20 cellular contexts compared by ENCODE assay signal in the genomic region with DNA sequence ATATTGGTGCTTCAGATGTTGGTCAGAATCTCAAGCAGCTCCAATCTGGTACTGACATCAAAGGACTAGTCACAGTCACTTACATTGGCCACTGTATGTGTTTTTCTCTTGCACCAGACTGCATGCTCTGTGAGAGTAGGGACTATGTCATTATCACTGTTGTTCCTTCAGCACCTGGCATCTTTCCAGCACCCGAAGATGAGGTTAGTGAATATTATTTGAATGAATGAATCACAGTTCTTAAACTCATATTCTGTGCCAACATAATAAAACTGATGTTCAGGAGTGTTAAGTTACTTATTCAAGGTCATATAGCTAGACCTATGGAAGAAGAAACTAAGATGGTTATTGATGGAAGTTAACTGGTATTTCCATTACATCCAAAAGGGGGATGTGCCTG.
A peak's percentile ranks its signal among the peaks of the same experiment; 100 is the strongest.
DNase-seq lines count a peak whose midpoint lies in the region; ATAC-seq and TF ChIP-seq lines count a peak whose summit lies in the region.
"Had no signal": no experiment of that assay in that cellular context is flagged by ENCODE, and none has a peak within 500 bp of the region (broad histone marks: within the 10 kb centered on the region; RNA-seq: fewer than 3 reads in every experiment).

No MANE protein-coding gene starts in this region.

- no peak overlapping the region for H3K9ac ChIP-seq in SK-N-SH

- no peaks in the 10 kb centered on the region for H3K79me2 ChIP-seq in SK-N-SH (ENCODE audit: insufficient read depth)

- no peaks in the 10 kb centered on the region for H3K27me3 ChIP-seq in SK-N-SH (ENCODE audit: insufficient read depth)
- H3K27me3 ChIP-seq in RWPE2 (ENCODE audit: insufficient read depth, poor library complexity, severe bottlenecking), result no peaks in the 10 kb centered on the region
- H3K27me3 ChIP-seq: upper lobe of right lung had no signal

- TF ChIP-seq RAD21 in SK-N-SH (IDR thresholded peaks at IDR 0.05; ENCODE audit: low read length), result no peak

- H3K27ac ChIP-seq in SK-N-SH (ENCODE audit: low read depth in 2 of 2, low read length in 1 of 2), result no peak overlapping the region
- H3K27ac ChIP-seq in RWPE2 (ENCODE audit: poor library complexity, severe bottlenecking), result no peak overlapping the region
- H3K27ac ChIP-seq: epithelial cell of prostate, heart left ventricle, upper lobe of right lung had no signal

- TF ChIP-seq CTCF in SK-N-SH (IDR thresholded peaks at IDR 0.05) (no peak), RWPE2 (IDR thresholded peaks at IDR 0.05; ENCODE audit: poor library complexity, severe bottlenecking) (no peak), fibroblast of villous mesenchyme (IDR thresholded peaks at IDR 0.05; ENCODE audit: insufficient read depth, low read depth, low read length) (no peak)

- no peaks in the 10 kb centered on the region for H3K9me3 ChIP-seq in SK-N-SH
- no peaks in the 10 kb centered on the region for H3K9me3 ChIP-seq in RWPE2 (ENCODE audit: severe bottlenecking)
- H3K9me3 ChIP-seq: heart left ventricle, upper lobe of right lung had no signal

- no peak overlapping the region for H3K4me3 ChIP-seq in SK-N-SH (ENCODE audit: low read depth in 2 of 2, low read length in 1 of 2)
- no peak overlapping the region for H3K4me3 ChIP-seq in RWPE2 (ENCODE audit: severe bottlenecking)
- no peak overlapping the region for H3K4me3 ChIP-seq in fibroblast of villous mesenchyme (ENCODE audit: low read depth, low read length)
- H3K4me3 ChIP-seq: heart left ventricle, upper lobe of right lung had no signal

- 9% methylated on average over 1 of the region's 1 CpG for WGBS in SK-N-SH (ENCODE audit: low lambda C conversion rate)

- ATAC-seq in SK-N-SH treated with all-trans-retinoic acid at 6 μM for 48 hours, result no peak
- ATAC-seq in RWPE2 (ENCODE audit: low read depth), result peak; percentile 58; the same call in 2 of the 3 replicates
- ATAC-seq in Right ventricle myocardium inferior, result no peak
- ATAC-seq: heart left ventricle, Panc1, upper lobe of right lung had no signal

- no peak overlapping the region for H2AFZ ChIP-seq in SK-N-SH (ENCODE audit: low read depth)

- intact Hi-C loops in Right ventricle myocardium inferior (cut with DNase I), result no loop called here

- H3K36me3 ChIP-seq in SK-N-SH (replicated peaks in 1 of 2; ENCODE audit: control insufficient read depth in 1 of 2, insufficient read depth in 2 of 2, low read length in 1 of 2) (no peaks in the 10 kb centered on the region), RWPE2 (ENCODE audit: low read depth) (no peaks in the 10 kb centered on the region)
- H3K36me3 ChIP-seq: heart left ventricle, upper lobe of right lung had no signal

- CTCF ChIA-PET in SK-N-SH (lab: Yijun Ruan, JAX), result no interaction called here

- no peaks in the 10 kb centered on the region for H4K20me1 ChIP-seq in SK-N-SH (ENCODE audit: insufficient read depth)

- POLR2A ChIA-PET in SK-N-SH (lab: Yijun Ruan, JAX), result no interaction called here

- H3K9me2 ChIP-seq in SK-N-SH, result no peaks in the 10 kb centered on the region

- H3K4me1 ChIP-seq in SK-N-SH (ENCODE audit: control insufficient read depth in 1 of 2, insufficient read depth in 2 of 2, low read depth in 1 of 2, low read length in 1 of 2) (peaks cover 0 to 3% of the 10 kb centered on the region in 2 experiments; a peak in 2 of 4 replicates), RWPE2 (ENCODE audit: insufficient read depth, poor library complexity, severe bottlenecking) (peaks cover 6% of the 10 kb centered on the region)
- H3K4me1 ChIP-seq: heart left ventricle, upper lobe of right lung had no signal

- no peak for DNase-seq in SK-N-SH
- DNase-seq in RWPE2 (ENCODE audit: low spot score), result no peak
- peak; percentile 22 for DNase-seq in fibroblast of villous mesenchyme (ENCODE audit: low read depth)
- DNase-seq in stimulated activated CD8-positive, alpha-beta memory T cell treated with anti-CD3 and anti-CD28 coated beads, Interleukin-4, amount 100 ng/mL, for 48 hours, result no peak
- no peak for DNase-seq in stimulated activated CD4-positive, alpha-beta T cell treated with anti-CD3 and anti-CD28 coated beads, Interleukin-12 subunit alpha, Interleukin-12 subunit beta, amount 100 ng/mL, for 4 hours
- DNase-seq in Right ventricle myocardium inferior (ENCODE audit: missing footprints), result no peak
- no peak for DNase-seq in activated CD4-positive, CD25-positive, alpha-beta regulatory T cell (lab: John Stamatoyannopoulos, UW)
- DNase-seq: activated CD4-positive, alpha-beta T cell treated with anti-CD3 and anti-CD28 coated beads, Interleukin-2, amount 10 ng/mL, durations not matched to agents 24 days and 14 days; activated CD8-positive, alpha-beta memory T cell treated with anti-CD3 and anti-CD28 coated beads, Interleukin-2, amount 50 U/mL, for 48 hours; CD4-positive, CD25-positive, alpha-beta regulatory T cell; DND-41; heart left ventricle; mesendoderm; MM.1S; NCI-H187; NCI-H774; upper lobe of right lung had no signal

- H3K4me2 ChIP-seq in SK-N-SH, result no peak overlapping the region

- TF ChIP-seq EP300 in SK-N-SH (IDR thresholded peaks at IDR 0.05; ENCODE audit: borderline replicate concordance in 1 of 2, low read depth in 1 of 2, low read length in 1 of 2), result no peak

- H3F3A ChIP-seq in SK-N-SH (replicated peaks; ENCODE audit: insufficient read depth), result no peaks in the 10 kb centered on the region

TF ChIP-seq in SK-N-SH, 30 proteins besides CTCF, POLR2A, EP300 and RAD21:
- TF ChIP-seq POLR2AphosphoS5 (IDR thresholded peaks at IDR 0.05; ENCODE audit: low read depth, low read length), result no peak
- TF ChIP-seq, protein P1, sequence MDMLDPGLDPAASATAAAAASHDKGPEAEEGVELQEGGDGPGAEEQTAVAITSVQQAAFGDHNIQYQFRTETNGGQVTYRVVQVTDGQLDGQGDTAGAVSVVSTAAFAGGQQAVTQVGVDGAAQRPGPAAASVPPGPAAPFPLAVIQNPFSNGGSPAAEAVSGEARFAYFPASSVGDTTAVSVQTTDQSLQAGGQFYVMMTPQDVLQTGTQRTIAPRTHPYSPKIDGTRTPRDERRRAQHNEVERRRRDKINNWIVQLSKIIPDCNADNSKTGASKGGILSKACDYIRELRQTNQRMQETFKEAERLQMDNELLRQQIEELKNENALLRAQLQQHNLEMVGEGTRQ (IDR thresholded peaks at IDR 0.05; ENCODE audit: borderline replicate concordance, low read depth, low read length), result no peak
- TF ChIP-seq EZH2phosphoT487 (IDR thresholded peaks at IDR 0.05; ENCODE audit: borderline replicate concordance, low read depth), result no peak
- TF ChIP-seq NFIC (IDR thresholded peaks at IDR 0.05; ENCODE audit: borderline replicate concordance), result peak; percentile 41; the same call in 1 of the 2 replicates
TF ChIP-seq in SK-N-SH: peak in this region for 1.

TF ChIP-seq in SK-N-SH treated with all-trans-retinoic acid at 6 μM for 48 hours, 23 proteins besides CTCF, POLR2A, EP300 and RAD21:
- TF ChIP-seq, protein P2, sequence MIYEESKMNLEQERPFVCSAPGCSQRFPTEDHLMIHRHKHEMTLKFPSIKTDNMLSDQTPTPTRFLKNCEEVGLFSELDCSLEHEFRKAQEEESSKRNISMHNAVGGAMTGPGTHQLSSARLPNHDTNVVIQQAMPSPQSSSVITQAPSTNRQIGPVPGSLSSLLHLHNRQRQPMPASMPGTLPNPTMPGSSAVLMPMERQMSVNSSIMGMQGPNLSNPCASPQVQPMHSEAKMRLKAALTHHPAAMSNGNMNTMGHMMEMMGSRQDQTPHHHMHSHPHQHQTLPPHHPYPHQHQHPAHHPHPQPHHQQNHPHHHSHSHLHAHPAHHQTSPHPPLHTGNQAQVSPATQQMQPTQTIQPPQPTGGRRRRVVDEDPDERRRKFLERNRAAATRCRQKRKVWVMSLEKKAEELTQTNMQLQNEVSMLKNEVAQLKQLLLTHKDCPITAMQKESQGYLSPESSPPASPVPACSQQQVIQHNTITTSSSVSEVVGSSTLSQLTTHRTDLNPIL (CRISPR knock-in tag; IDR thresholded peaks at IDR 0.05; ENCODE audit: low read depth), result no peak
- TF ChIP-seq, protein P3, sequence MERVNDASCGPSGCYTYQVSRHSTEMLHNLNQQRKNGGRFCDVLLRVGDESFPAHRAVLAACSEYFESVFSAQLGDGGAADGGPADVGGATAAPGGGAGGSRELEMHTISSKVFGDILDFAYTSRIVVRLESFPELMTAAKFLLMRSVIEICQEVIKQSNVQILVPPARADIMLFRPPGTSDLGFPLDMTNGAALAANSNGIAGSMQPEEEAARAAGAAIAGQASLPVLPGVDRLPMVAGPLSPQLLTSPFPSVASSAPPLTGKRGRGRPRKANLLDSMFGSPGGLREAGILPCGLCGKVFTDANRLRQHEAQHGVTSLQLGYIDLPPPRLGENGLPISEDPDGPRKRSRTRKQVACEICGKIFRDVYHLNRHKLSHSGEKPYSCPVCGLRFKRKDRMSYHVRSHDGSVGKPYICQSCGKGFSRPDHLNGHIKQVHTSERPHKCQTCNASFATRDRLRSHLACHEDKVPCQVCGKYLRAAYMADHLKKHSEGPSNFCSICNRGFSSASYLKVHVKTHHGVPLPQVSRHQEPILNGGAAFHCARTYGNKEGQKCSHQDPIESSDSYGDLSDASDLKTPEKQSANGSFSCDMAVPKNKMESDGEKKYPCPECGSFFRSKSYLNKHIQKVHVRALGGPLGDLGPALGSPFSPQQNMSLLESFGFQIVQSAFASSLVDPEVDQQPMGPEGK (CRISPR knock-in tag; IDR thresholded peaks at IDR 0.05; ENCODE audit: borderline replicate concordance), result no peak
- TF ChIP-seq, protein P4, sequence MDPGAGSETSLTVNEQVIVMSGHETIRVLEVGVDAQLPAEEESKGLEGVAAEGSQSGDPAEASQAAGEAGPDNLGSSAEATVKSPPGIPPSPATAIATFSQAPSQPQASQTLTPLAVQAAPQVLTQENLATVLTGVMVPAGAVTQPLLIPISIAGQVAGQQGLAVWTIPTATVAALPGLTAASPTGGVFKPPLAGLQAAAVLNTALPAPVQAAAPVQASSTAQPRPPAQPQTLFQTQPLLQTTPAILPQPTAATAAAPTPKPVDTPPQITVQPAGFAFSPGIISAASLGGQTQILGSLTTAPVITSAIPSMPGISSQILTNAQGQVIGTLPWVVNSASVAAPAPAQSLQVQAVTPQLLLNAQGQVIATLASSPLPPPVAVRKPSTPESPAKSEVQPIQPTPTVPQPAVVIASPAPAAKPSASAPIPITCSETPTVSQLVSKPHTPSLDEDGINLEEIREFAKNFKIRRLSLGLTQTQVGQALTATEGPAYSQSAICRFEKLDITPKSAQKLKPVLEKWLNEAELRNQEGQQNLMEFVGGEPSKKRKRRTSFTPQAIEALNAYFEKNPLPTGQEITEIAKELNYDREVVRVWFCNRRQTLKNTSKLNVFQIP (CRISPR knock-in tag; IDR thresholded peaks at IDR 0.05; ENCODE audit: borderline replicate concordance, low read depth), result no peak
